ENCODE assay signal across 1 cellular context in the genomic region with DNA sequence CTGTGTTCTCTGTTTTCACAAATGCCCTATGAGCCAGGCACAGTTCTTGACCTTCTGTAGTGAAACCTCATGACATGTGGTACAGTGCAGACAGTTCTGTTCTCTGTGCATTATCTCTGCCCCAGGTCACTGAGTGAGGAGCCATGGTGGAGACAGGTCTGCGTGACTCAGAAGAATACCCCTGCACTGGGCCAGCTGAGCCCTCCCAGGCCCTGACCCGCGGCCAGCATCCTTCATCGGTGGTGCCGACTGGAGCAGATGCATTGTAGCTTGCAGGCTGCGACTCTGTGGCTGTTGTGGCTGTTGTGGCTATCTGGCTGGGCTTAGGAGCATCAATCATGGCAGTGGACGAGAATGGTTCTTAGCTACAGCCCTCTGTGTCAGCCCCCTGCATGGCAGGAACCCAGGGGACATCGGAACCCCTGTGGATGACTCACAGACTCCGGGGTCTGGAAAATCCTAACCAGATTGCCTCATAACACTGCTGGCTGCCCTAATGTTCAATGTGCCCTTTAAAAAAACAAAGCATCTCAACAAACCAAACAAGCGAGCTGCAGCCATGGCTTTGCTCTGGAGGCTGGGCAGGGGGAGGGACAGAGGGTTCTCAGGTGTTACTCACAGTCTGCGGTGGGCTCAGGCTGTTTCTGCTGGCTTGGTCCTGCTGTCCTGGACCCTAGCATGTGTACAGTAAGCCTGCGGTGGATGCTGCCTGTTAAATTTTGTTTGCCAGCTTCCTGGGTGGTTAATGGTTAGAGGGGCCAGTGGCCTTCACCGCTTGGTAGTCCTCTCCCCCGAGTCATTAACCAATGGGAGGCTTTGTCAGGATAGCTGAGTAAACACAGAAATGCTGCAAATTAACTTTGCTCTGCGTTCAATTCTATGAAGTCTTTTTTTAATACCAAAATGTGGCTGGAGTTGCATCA.
TF ChIP-seq lines count a peak whose summit lies in the region.

SERPINA6 (minus strand) TSS at position 689 of the 923 bp plus-strand sequence. CDS start 8,688 bp downstream, outside the sequence.

TF ChIP-seq in HepG2, 621 proteins besides CTCF, POLR2A, EP300 and RAD21 (continued from another document and continues in another):
- TF ChIP-seq MATR3 (CRISPR knock-in tag; IDR thresholded peaks at IDR 0.05), result no peak
- no peak for TF ChIP-seq ZNF34 (CRISPR knock-in tag; IDR thresholded peaks at IDR 0.05; ENCODE audit: borderline replicate concordance)
- no peak for TF ChIP-seq RCOR2 (CRISPR knock-in tag; IDR thresholded peaks at IDR 0.05)
- no peak for TF ChIP-seq ZNF382 (CRISPR knock-in tag; IDR thresholded peaks at IDR 0.05; ENCODE audit: borderline replicate concordance)
- TF ChIP-seq JUND (CRISPR knock-in tag; IDR thresholded peaks at IDR 0.05), result peak; percentile 29; the same call in 1 of the 2 replicates
- TF ChIP-seq ZNF318 (CRISPR knock-in tag; IDR thresholded peaks at IDR 0.05), result no peak
- TF ChIP-seq CHD2 (IDR thresholded peaks at IDR 0.05; ENCODE audit: low read depth, low read length), result no peak
- TF ChIP-seq PHF20 (CRISPR knock-in tag; IDR thresholded peaks at IDR 0.05), result no peak
- TF ChIP-seq ZSCAN22 (CRISPR knock-in tag; IDR thresholded peaks at IDR 0.05), result no peak
- TF ChIP-seq FIP1L1 (IDR thresholded peaks at IDR 0.05; ENCODE audit: borderline replicate concordance, insufficient read depth, low read depth, low read length), result no peak
- 0 out of 4 replicates have a peak, but pooled peaks have one; percentile 11 to 17 for TF ChIP-seq NR2F1 (CRISPR knock-in tag; IDR thresholded peaks at IDR 0.05)
- TF ChIP-seq FOXA3 (CRISPR knock-in tag; IDR thresholded peaks at IDR 0.05), result peak; percentile 87
- peak; percentile 61; the same call in 1 of the 2 replicates for TF ChIP-seq ZNF274 (CRISPR knock-in tag; IDR thresholded peaks at IDR 0.05)
- peak; percentile 74; the same call in 1 of the 2 replicates for TF ChIP-seq ATF7-NPFF (CRISPR knock-in tag; IDR thresholded peaks at IDR 0.05; ENCODE audit: low read depth)
- TF ChIP-seq RFXANK (CRISPR knock-in tag; IDR thresholded peaks at IDR 0.05), result no peak
- TF ChIP-seq ZNF605 (CRISPR knock-in tag; IDR thresholded peaks at IDR 0.05), result no peak; the same call in 1 of the 2 replicates
- TF ChIP-seq ZNF792 (CRISPR knock-in tag; IDR thresholded peaks at IDR 0.05), result peak; percentile 66
- peak; percentile 62; the same call in 1 of the 2 replicates for TF ChIP-seq MED13 (CRISPR knock-in tag; IDR thresholded peaks at IDR 0.05)
- TF ChIP-seq MAFG (CRISPR knock-in tag; IDR thresholded peaks at IDR 0.05), result no peak
- TF ChIP-seq, protein P1, sequence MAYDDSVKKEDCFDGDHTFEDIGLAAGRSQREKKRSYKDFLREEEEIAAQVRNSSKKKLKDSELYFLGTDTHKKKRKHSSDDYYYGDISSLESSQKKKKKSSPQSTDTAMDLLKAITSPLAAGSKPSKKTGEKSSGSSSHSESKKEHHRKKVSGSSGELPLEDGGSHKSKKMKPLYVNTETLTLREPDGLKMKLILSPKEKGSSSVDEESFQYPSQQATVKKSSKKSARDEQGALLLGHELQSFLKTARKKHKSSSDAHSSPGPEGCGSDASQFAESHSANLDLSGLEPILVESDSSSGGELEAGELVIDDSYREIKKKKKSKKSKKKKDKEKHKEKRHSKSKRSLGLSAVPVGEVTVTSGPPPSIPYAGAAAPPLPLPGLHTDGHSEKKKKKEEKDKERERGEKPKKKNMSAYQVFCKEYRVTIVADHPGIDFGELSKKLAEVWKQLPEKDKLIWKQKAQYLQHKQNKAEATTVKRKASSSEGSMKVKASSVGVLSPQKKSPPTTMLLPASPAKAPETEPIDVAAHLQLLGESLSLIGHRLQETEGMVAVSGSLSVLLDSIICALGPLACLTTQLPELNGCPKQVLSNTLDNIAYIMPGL (CRISPR knock-in tag; IDR thresholded peaks at IDR 0.05; ENCODE audit: borderline replicate concordance in 1 of 2, low read depth in 1 of 2), result peak; percentile 26 to 41; a peak in 2 of 4 replicates
- TF ChIP-seq IRF9 (CRISPR knock-in tag; IDR thresholded peaks at IDR 0.05; ENCODE audit: borderline replicate concordance), result no peak; the same call in 1 of the 2 replicates
- TF ChIP-seq ZNF275 (CRISPR knock-in tag; IDR thresholded peaks at IDR 0.05; ENCODE audit: borderline replicate concordance), result peak; percentile 73; the same call in 1 of the 2 replicates
- no peak for TF ChIP-seq ZNF776 (CRISPR knock-in tag; IDR thresholded peaks at IDR 0.05)
- no peak for TF ChIP-seq PHB2 (IDR thresholded peaks at IDR 0.05; ENCODE audit: partially characterized antibody)
- TF ChIP-seq RARG (CRISPR knock-in tag; IDR thresholded peaks at IDR 0.05; ENCODE audit: low read depth), result no peak
- TF ChIP-seq NFE2L2 (IDR thresholded peaks at IDR 0.05; ENCODE audit: low read length), result no peak
- peak; percentile 97 for TF ChIP-seq DRAP1 (CRISPR knock-in tag; IDR thresholded peaks at IDR 0.05)
- TF ChIP-seq ZFYVE20 (CRISPR knock-in tag; IDR thresholded peaks at IDR 0.05; ENCODE audit: borderline replicate concordance, low read depth), result no peak
- TF ChIP-seq ZBTB34 (CRISPR knock-in tag; IDR thresholded peaks at IDR 0.05), result peak; percentile 33; the same call in 1 of the 2 replicates
- peak; percentile 54 for TF ChIP-seq MIXL1 (CRISPR knock-in tag; IDR thresholded peaks at IDR 0.05)
- TF ChIP-seq KLF15 (CRISPR knock-in tag; IDR thresholded peaks at IDR 0.05; ENCODE audit: borderline replicate concordance), result peak; percentile 4; the same call in 1 of the 2 replicates
- TF ChIP-seq ZNF331 (CRISPR knock-in tag; IDR thresholded peaks at IDR 0.05), result no peak
- TF ChIP-seq ZNF256 (CRISPR knock-in tag; conservative IDR thresholded peaks at IDR 0.05), result no peak
- TF ChIP-seq HMGXB3 (CRISPR knock-in tag; IDR thresholded peaks at IDR 0.05; ENCODE audit: borderline replicate concordance), result 0 out of 2 replicates have a peak, but pooled peaks have one; percentile 35
- TF ChIP-seq MTF1 (CRISPR knock-in tag; IDR thresholded peaks at IDR 0.05), result no peak
- no peak for TF ChIP-seq TBP (CRISPR knock-in tag; IDR thresholded peaks at IDR 0.05)
